29 cellular contexts compared by ENCODE assay signal in genomic region chr10:98254234-98254858, GRCh38. TPM values are rescaled to one million over a fixed set of nuclear protein-coding genes. Genes with fewer than 3 reads are reported as not detected.
DNase-seq lines count a peak whose midpoint lies in the region; ATAC-seq and TF ChIP-seq lines count a peak whose summit lies in the region.
"Had no signal": no experiment of that assay in that cellular context is flagged by ENCODE, and none has a peak within 500 bp of the region (broad histone marks: within the 10 kb centered on the region; RNA-seq: fewer than 3 reads in every experiment).

No MANE protein-coding gene starts in this region.

- H3K9me3 Mint-ChIP-seq in natural killer cell (no peaks in the 10 kb centered on the region), Calu3 (ENCODE audit: low read depth, unreplicated experiment) (no peaks in the 10 kb centered on the region), endodermal cell (no peaks in the 10 kb centered on the region)
- H3K9me3 Mint-ChIP-seq in natural killer cell treated with Interleukin-12 subunit alpha and Interleukin-12 subunit beta and Interleukin-15 and Interleukin-18, amount 100 ng/mL, for 72 hours: no peaks in the 10 kb centered on the region
- H3K9me3 Mint-ChIP-seq: neural crest cell; stimulated activated memory B cell treated with anti-CD40 and anti-IgM and Interleukin-4, amounts not matched to agents 10 μg/mL and 1 μg/mL and 100 μg/mL, for 72 hours had no signal

- no peak for TF ChIP-seq EP300 in Ishikawa (IDR thresholded peaks at IDR 0.05; ENCODE audit: borderline replicate concordance)

- H3K36me3 ChIP-seq in thyroid gland (peaks cover 0 to 5% of the 10 kb centered on the region in 2 donors), endodermal cell (ENCODE audit: control insufficient read depth, insufficient read depth, low read length) (no peaks in the 10 kb centered on the region)

- H3K4me3 ChIP-seq in thyroid gland (replicated peaks in 1 of 3) (no peak overlapping the region), endodermal cell (ENCODE audit: low read length) (no peak overlapping the region)
- H3K4me3 ChIP-seq: gastrocnemius medialis, hepatocyte, mucosa of descending colon, pancreas, SJSA1, suprapubic skin had no signal

- H3K4me1 Mint-ChIP-seq in natural killer cell (peaks cover 7 to 20% of the 10 kb centered on the region in 2 donors), Calu3 (ENCODE audit: low read depth, unreplicated experiment) (no peaks in the 10 kb centered on the region), endodermal cell (peaks cover 5% of the 10 kb centered on the region)
- H3K4me1 Mint-ChIP-seq in natural killer cell treated with Interleukin-12 subunit alpha and Interleukin-12 subunit beta and Interleukin-15 and Interleukin-18, amount 100 ng/mL, for 72 hours (ENCODE audit: low read depth in 2 of 2): peaks cover 6 to 12% of the 10 kb centered on the region in 2 donors
- H3K4me1 Mint-ChIP-seq: stimulated activated memory B cell treated with anti-CD40 and anti-IgM and Interleukin-4, amounts not matched to agents 10 μg/mL and 1 μg/mL and 100 μg/mL, for 72 hours had no signal

- no peaks in the 10 kb centered on the region for H3K27me3 ChIP-seq in thyroid gland
- H3K27me3 ChIP-seq in endodermal cell (ENCODE audit: control insufficient read depth, insufficient read depth, low read length, poor library complexity, severe bottlenecking): no peaks in the 10 kb centered on the region
- H3K27me3 ChIP-seq: gastrocnemius medialis, hepatocyte, pancreas, SJSA1, suprapubic skin had no signal

- H3K9ac ChIP-seq in endodermal cell (ENCODE audit: extremely low read depth, low read length, poor library complexity, severe bottlenecking): no peak overlapping the region

- intact Hi-C loops in natural killer cell (cut with micrococcal nuclease) (no loop called here), thyroid gland (cut with DNase I) (no loop called here), Calu3 (cut with micrococcal nuclease; ENCODE audit: unreplicated experiment) (no loop called here)

- H3K27ac ChIP-seq in thyroid gland: peak overlapping the region; percentile 19 to 61 (median 54)
- no peak overlapping the region for H3K27ac ChIP-seq in endodermal cell (ENCODE audit: low read depth, low read length)
- H3K27ac ChIP-seq: C4-2B, gastrocnemius medialis, hepatocyte, HL-60, pancreas, SJSA1, suprapubic skin had no signal

- CTCF ChIA-PET in Calu3 (lab: Charles Lee): no interaction called here

- no peak for TF ChIP-seq RAD21 in Ishikawa (IDR thresholded peaks at IDR 0.05; ENCODE audit: low read depth)

- H3K4me3 Mint-ChIP-seq in natural killer cell: no peak overlapping the region
- no peak overlapping the region for H3K4me3 Mint-ChIP-seq in natural killer cell treated with Interleukin-12 subunit alpha and Interleukin-12 subunit beta and Interleukin-15 and Interleukin-18, amount 100 ng/mL, for 72 hours
- H3K4me3 Mint-ChIP-seq in Calu3 (ENCODE audit: low read depth, unreplicated experiment): no peak overlapping the region
- no peak overlapping the region for H3K4me3 Mint-ChIP-seq in endodermal cell
- H3K4me3 Mint-ChIP-seq: neural crest cell; stimulated activated memory B cell treated with anti-CD40 and anti-IgM and Interleukin-4, amounts not matched to agents 10 μg/mL and 1 μg/mL and 100 μg/mL, for 72 hours had no signal

- ATAC-seq in natural killer cell (no peak), GM21528 (IDR thresholded peaks at IDR 0.05; ENCODE audit: low FRiP score, unreplicated experiment) (no peak)
- no peak for ATAC-seq in natural killer cell treated with Interleukin-12 subunit alpha and Interleukin-12 subunit beta and Interleukin-15 and Interleukin-18, amount 100 ng/mL, for 72 hours
- ATAC-seq: gastrocnemius medialis; mucosa of descending colon; stimulated activated memory B cell treated with anti-CD40 and anti-IgM and Interleukin-4, amounts not matched to agents 10 μg/mL and 1 μg/mL and 100 μg/mL, for 72 hours had no signal

- TF ChIP-seq CTCF in natural killer cell (IDR thresholded peaks at IDR 0.05): no peak
- no peak for TF ChIP-seq CTCF in thyroid gland (IDR thresholded peaks at IDR 0.05)
- no peak for TF ChIP-seq CTCF in Calu3 (IDR thresholded peaks at IDR 0.05; ENCODE audit: unreplicated experiment)
- no peak for TF ChIP-seq CTCF in endodermal cell (conservative IDR thresholded peaks at IDR 0.05)

- DNase-seq in natural killer cell (no peak), cerebellum (ENCODE audit: low spot score) (peak; percentile 44), thyroid gland (no peak), Calu3 (no peak), endodermal cell (no peak)
- no peak for DNase-seq in natural killer cell treated with Interleukin-12 subunit alpha and Interleukin-12 subunit beta and Interleukin-15 and Interleukin-18, amount 100 ng/mL, for 72 hours (ENCODE audit: low spot score)
- DNase-seq: activated CD4-positive, alpha-beta T cell treated with anti-CD3 and anti-CD28 coated beads, Interleukin-2, amount 50 U/mL, for 4 hours; activated CD4-positive, CD25-positive, alpha-beta regulatory T cell; activated naive CD4-positive, alpha-beta T cell treated with Interleukin-2 at 50 U/mL for 16 hours; amygdala; COR-L47; DMS79 treated with DMSO at 0.1 percent for 48 hours; gastrocnemius medialis; KG1; NCI-H1417 treated with DMSO at 0.1 percent for 48 hours; NCI-H446; NCI-H82; pancreas; T-helper 1 cell had no signal

- H3K4me1 ChIP-seq in thyroid gland: peaks cover 23 to 24% of the 10 kb centered on the region in 2 donors
- peaks cover 10% of the 10 kb centered on the region for H3K4me1 ChIP-seq in endodermal cell (ENCODE audit: control insufficient read depth, insufficient read depth, low read length)
- H3K4me1 ChIP-seq: pancreas had no signal

- H3K27me3 Mint-ChIP-seq in natural killer cell (ENCODE audit: low read depth in 2 of 2) (no peaks in the 10 kb centered on the region), Calu3 (ENCODE audit: unreplicated experiment) (no peaks in the 10 kb centered on the region), endodermal cell (ENCODE audit: insufficient read depth) (no peaks in the 10 kb centered on the region)
- no peaks in the 10 kb centered on the region for H3K27me3 Mint-ChIP-seq in natural killer cell treated with Interleukin-12 subunit alpha and Interleukin-12 subunit beta and Interleukin-15 and Interleukin-18, amount 100 ng/mL, for 72 hours
- H3K27me3 Mint-ChIP-seq: stimulated activated memory B cell treated with anti-CD40 and anti-IgM and Interleukin-4, amounts not matched to agents 10 μg/mL and 1 μg/mL and 100 μg/mL, for 72 hours had no signal

- TF ChIP-seq POLR2A in thyroid gland (IDR thresholded peaks at IDR 0.05): no peak

- H3K27ac Mint-ChIP-seq in natural killer cell: peak overlapping the region; percentile 12 to 68
- H3K27ac Mint-ChIP-seq in natural killer cell treated with Interleukin-12 subunit alpha and Interleukin-12 subunit beta and Interleukin-15 and Interleukin-18, amount 100 ng/mL, for 72 hours: no peak overlapping the region
- H3K27ac Mint-ChIP-seq in Calu3 (ENCODE audit: unreplicated experiment): no peak overlapping the region
- no peak overlapping the region for H3K27ac Mint-ChIP-seq in endodermal cell
- H3K27ac Mint-ChIP-seq: stimulated activated memory B cell treated with anti-CD40 and anti-IgM and Interleukin-4, amounts not matched to agents 10 μg/mL and 1 μg/mL and 100 μg/mL, for 72 hours had no signal

- H3K9me3 ChIP-seq in thyroid gland: no peaks in the 10 kb centered on the region
- no peaks in the 10 kb centered on the region for H3K9me3 ChIP-seq in endodermal cell (ENCODE audit: control insufficient read depth, low read length)
- H3K9me3 ChIP-seq: gastrocnemius medialis, mucosa of descending colon, pancreas, SJSA1, suprapubic skin had no signal

- WGBS in thyroid gland, 2 donors: 64 to 72% methylated on average over 8 of the region's 8 CpGs
- WGBS in endodermal cell (ENCODE audit: insufficient coverage in 1 of 2, insufficient read length in 1 of 2), 2 experiments: 91 to 93% methylated on average over 3 to 8 of the region's 8 CpGs

- H3K36me3 Mint-ChIP-seq in natural killer cell: peaks cover 17% of the 10 kb centered on the region
- peaks cover 10% of the 10 kb centered on the region for H3K36me3 Mint-ChIP-seq in natural killer cell treated with Interleukin-12 subunit alpha and Interleukin-12 subunit beta and Interleukin-15 and Interleukin-18, amount 100 ng/mL, for 72 hours
- H3K36me3 Mint-ChIP-seq in Calu3 (ENCODE audit: insufficient read depth, unreplicated experiment): peaks cover 4% of the 10 kb centered on the region
- H3K36me3 Mint-ChIP-seq in endodermal cell (ENCODE audit: low read depth): no peaks in the 10 kb centered on the region

- BruUV-seq in Calu3 (replicated peaks; lab: Mats Ljungman, UMichigan): no TSS peak

TF ChIP-seq in Ishikawa, 13 proteins besides CTCF, POLR2A, EP300 and RAD21 (continues in another document):
- no peak for TF ChIP-seq CREB1 (IDR thresholded peaks at IDR 0.05; ENCODE audit: low read depth)
- TF ChIP-seq NFIC (IDR thresholded peaks at IDR 0.05): peak; percentile 51; the same call in 1 of the 2 replicates

RNA-seq across cellular contexts. Expression of gene LOXL4, which starts 13.6 kb away (rescaled TPM):
- total RNA-seq in natural killer cell (under 1 TPM in 1 of 3 donors, not detected in 2; 0.23 TPM), cerebellum (0.27 TPM), thyroid gland (10 to 100 TPM; 11.9 to 20.5 (median 15.3) TPM), Calu3 (2022) (2.2 and 2.6 TPM in 2 replicates), endodermal cell (under 1 TPM; 0.57 to 0.77 TPM)
- not detected for total RNA-seq in natural killer cell treated with Interleukin-12 subunit alpha and Interleukin-12 subunit beta and Interleukin-15 and Interleukin-18, amount 100 ng/mL, for 72 hours
- polyA plus RNA-seq in endodermal cell (2013, experiment 1 of 2): 4.0 TPM
- 4.2 TPM for polyA plus RNA-seq in endodermal cell (2013, experiment 2 of 2)

Comparison
In these comparisons a context has a peak if more than half of its experiments do, and no peak if none do; other contexts are left out.
1. H3K27ac Mint-ChIP-seq: peak in natural killer cell (2 of 2); none in natural killer cell treated with Interleukin-12 subunit alpha and Interleukin-12 subunit beta and Interleukin-15 and Interleukin-18, amount 100 ng/mL, for 72 hours (0 of 2), Calu3 (single experiment) and endodermal cell (single experiment).